Comparison of ENCODE assay signal across 16 cellular contexts in the genomic region with DNA sequence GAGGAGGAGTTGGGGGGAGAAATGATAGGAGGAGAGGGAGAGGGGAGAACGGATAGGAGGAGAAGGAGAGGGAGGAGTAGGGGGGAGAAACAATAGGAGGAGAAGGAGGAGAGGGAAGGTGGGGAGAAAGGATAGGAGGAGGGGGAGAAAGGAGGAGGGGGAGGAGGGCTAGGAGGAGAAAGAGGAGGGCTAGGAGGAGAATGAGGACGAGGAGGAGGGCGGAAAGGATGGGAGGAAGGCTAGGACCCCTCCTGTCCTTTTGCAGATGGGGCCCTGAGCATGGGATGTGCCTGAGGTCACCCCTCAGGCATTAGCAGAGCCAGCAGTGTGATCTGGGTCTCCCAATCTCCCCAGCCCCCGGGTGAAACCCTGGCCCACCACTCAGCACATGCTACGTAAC.
"Had no signal": no experiment of that assay in that cellular context is flagged by ENCODE, and none has a peak within 500 bp of the region (broad histone marks: within the 10 kb centered on the region; RNA-seq: fewer than 3 reads in every experiment).

No MANE protein-coding gene starts in this region.

- H3K27me3 Mint-ChIP-seq: activated naive CD8-positive, alpha-beta T cell treated with anti-CD3 and anti-CD28 coated beads for 36 hours; brain; central memory CD8-positive, alpha-beta T cell; stimulated activated naive CD8-positive, alpha-beta T cell treated with anti-CD3 and anti-CD28 coated beads, Interleukin-15, Interleukin-2, amounts not matched to agents 100 ng/mL and 50 ng/mL, for 24 hours had no signal

- H3K4me3 ChIP-seq: coronary artery, left ventricle myocardium inferior, psoas muscle, testis, upper lobe of right lung had no signal

- H3K9me3 ChIP-seq: left ventricle myocardium inferior, psoas muscle, testis, upper lobe of right lung had no signal

- H3K9me3 Mint-ChIP-seq: activated naive CD8-positive, alpha-beta T cell treated with anti-CD3 and anti-CD28 coated beads for 36 hours; activated T-helper 1 cell treated with anti-CD3 and anti-CD28 coated beads, Interleukin-12 subunit alpha, Interleukin-12 subunit beta, Interleukin-2, Interleukin-4 antibody, amounts not matched to agents 30 ng/mL and 10 ng/mL and 1 ng/mL, durations not matched to agents 14 hours and 24 hours and 36 hours; brain; central memory CD8-positive, alpha-beta T cell; nephron; stimulated activated naive CD8-positive, alpha-beta T cell treated with anti-CD3 and anti-CD28 coated beads, Interleukin-15, Interleukin-2, amounts not matched to agents 100 ng/mL and 50 ng/mL, for 24 hours had no signal

- H3K27ac ChIP-seq: coronary artery, left ventricle myocardium inferior, psoas muscle, testis, upper lobe of right lung had no signal

- H3K4me1 ChIP-seq: left ventricle myocardium inferior, psoas muscle, testis, upper lobe of right lung had no signal

- DNase-seq: activated naive CD8-positive, alpha-beta T cell treated with anti-CD3 and anti-CD28 coated beads for 36 hours; effector CD4-positive, alpha-beta T cell; foreskin fibroblast; hippocampal formation; left ventricle myocardium inferior; mesenchymal stem cell; psoas muscle; testis had no signal

- H3K4me3 Mint-ChIP-seq: activated naive CD8-positive, alpha-beta T cell treated with anti-CD3 and anti-CD28 coated beads for 36 hours; activated T-helper 1 cell treated with anti-CD3 and anti-CD28 coated beads, Interleukin-12 subunit alpha, Interleukin-12 subunit beta, Interleukin-2, Interleukin-4 antibody, amounts not matched to agents 30 ng/mL and 10 ng/mL and 1 ng/mL, durations not matched to agents 14 hours and 24 hours and 36 hours; brain; central memory CD8-positive, alpha-beta T cell; nephron; stimulated activated naive CD8-positive, alpha-beta T cell treated with anti-CD3 and anti-CD28 coated beads, Interleukin-15, Interleukin-2, amounts not matched to agents 100 ng/mL and 50 ng/mL, for 24 hours had no signal

- H3K4me1 Mint-ChIP-seq: activated naive CD8-positive, alpha-beta T cell treated with anti-CD3 and anti-CD28 coated beads for 36 hours; central memory CD8-positive, alpha-beta T cell; nephron had no signal

- H3K27ac Mint-ChIP-seq: activated naive CD8-positive, alpha-beta T cell treated with anti-CD3 and anti-CD28 coated beads for 36 hours; activated T-helper 1 cell treated with anti-CD3 and anti-CD28 coated beads, Interleukin-12 subunit alpha, Interleukin-12 subunit beta, Interleukin-2, Interleukin-4 antibody, amounts not matched to agents 30 ng/mL and 10 ng/mL and 1 ng/mL, durations not matched to agents 14 hours and 24 hours and 36 hours; nephron; stimulated activated naive CD8-positive, alpha-beta T cell treated with anti-CD3 and anti-CD28 coated beads, Interleukin-15, Interleukin-2, amounts not matched to agents 100 ng/mL and 50 ng/mL, for 24 hours had no signal

- ATAC-seq: activated CD4-positive, CD25-positive, alpha-beta regulatory T cell treated with anti-CD3 and anti-CD28 coated beads, Interleukin-2, amount 50 U/mL, for 24 hours; psoas muscle had no signal

- H3K27me3 ChIP-seq: testis, upper lobe of right lung had no signal
